In the genomic region with DNA sequence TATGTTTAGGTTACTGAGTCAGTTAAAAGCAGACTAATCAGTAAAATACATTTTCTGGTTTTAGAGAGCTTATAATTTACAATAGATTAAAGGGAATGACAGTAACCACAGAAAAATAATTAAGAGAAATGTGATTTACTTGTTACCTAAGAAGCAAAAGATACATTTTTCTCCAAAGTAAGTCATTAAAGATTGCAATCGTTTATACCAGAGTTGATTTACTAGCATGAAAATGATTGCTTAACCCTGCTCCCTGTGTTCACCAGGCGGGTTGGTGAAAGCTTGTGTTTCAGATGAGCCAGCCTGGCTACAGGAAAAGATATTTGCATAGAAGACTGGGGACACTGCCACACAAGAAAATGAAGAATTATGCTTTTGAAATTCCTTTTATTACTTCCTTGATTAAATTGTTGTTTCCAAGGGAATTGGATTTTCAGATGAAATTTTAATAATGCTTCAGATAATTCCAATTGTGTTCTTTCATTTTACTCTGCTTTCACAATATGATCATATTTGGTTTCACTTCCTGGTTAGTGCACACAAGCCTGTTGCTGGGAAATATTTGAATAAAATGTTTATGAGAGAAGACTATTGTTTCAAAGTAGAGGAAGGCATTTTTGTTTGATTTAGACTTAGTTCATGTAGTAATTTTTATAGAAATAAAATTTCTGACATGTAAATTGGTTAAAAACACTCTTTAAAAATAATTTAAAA, we compare ENCODE assay signal across 8 cellular contexts. TPM values are rescaled to one million over a fixed set of nuclear protein-coding genes. Genes with fewer than 3 reads are reported as not detected.
A peak's percentile ranks its signal among the peaks of the same experiment; 100 is the strongest.
DNase-seq lines count a peak whose midpoint lies in the region; ATAC-seq, FAIRE-seq and TF ChIP-seq lines count a peak whose summit lies in the region.

No MANE protein-coding gene starts in this region.

- no TSS peak for BruUV-seq in Calu3 (replicated peaks; lab: Mats Ljungman, UMichigan)

- TF ChIP-seq POLR2A in stomach (IDR thresholded peaks at IDR 0.05), result no peak

- no peaks in the 10 kb centered on the region for H3K9me3 ChIP-seq in stomach

- no peaks in the 10 kb centered on the region for H3K9me3 Mint-ChIP-seq in Calu3 (ENCODE audit: low read depth, unreplicated experiment)

- peak overlapping the region in 4 of 5 donors; percentile 44 to 80 (median 68) for H3K27ac ChIP-seq in stomach

- CTCF ChIA-PET in Calu3 (lab: Charles Lee), result no interaction called here

- intact Hi-C loops in Calu3 (cut with micrococcal nuclease; ENCODE audit: unreplicated experiment) (loop anchor here (5.0 kb wide), 2 partner anchors 35 to 45 kb away; no protein-coding TSS in a partner anchor), stomach (cut with DNase I; ENCODE audit: low total_unique reads) (no loop called here)

- peak; percentile 35 for FAIRE-seq in RCC 7860 (lab: Jason Lieb, UNC)

- no peaks in the 10 kb centered on the region for H3K36me3 ChIP-seq in stomach

- no peaks in the 10 kb centered on the region for H3K27me3 ChIP-seq in stomach

- H3K4me1 ChIP-seq in stomach, result peaks cover 4 to 82% (median 20%) of the 10 kb centered on the region in 4 donors

- TF ChIP-seq CTCF in Calu3 (IDR thresholded peaks at IDR 0.05; ENCODE audit: unreplicated experiment), result no peak
- TF ChIP-seq CTCF in stomach (IDR thresholded peaks at IDR 0.05), result no peak

- peaks cover 15% of the 10 kb centered on the region for H3K36me3 Mint-ChIP-seq in Calu3 (ENCODE audit: insufficient read depth, unreplicated experiment)

- H3K4me1 Mint-ChIP-seq in Calu3 (ENCODE audit: low read depth, unreplicated experiment), result peaks cover 53% of the 10 kb centered on the region

- TF ChIP-seq EP300 in stomach (IDR thresholded peaks at IDR 0.05), result no peak

- no peak overlapping the region for H3K4me3 ChIP-seq in stomach

- no peaks in the 10 kb centered on the region for H3K27me3 Mint-ChIP-seq in Calu3 (ENCODE audit: unreplicated experiment)

- ATAC-seq in GM19438 (IDR thresholded peaks at IDR 0.05; ENCODE audit: low read depth, unreplicated experiment), result peak; percentile 77
- ATAC-seq in HG03457 (IDR thresholded peaks at IDR 0.05; ENCODE audit: unreplicated experiment), result peak; percentile 54

- WGBS in stomach, 5 donors, result 8 to 18% (median 9%) methylated on average over 2 of the region's 2 CpGs

- peak overlapping the region; percentile 62 for H3K27ac Mint-ChIP-seq in Calu3 (ENCODE audit: unreplicated experiment)

- peak overlapping the region; percentile 39 for H3K4me3 Mint-ChIP-seq in Calu3 (ENCODE audit: low read depth, unreplicated experiment)

- DNase-seq in Calu3 (peak; percentile 40), RCC 7860 (ENCODE audit: low spot score) (no peak), fibroblast of gingiva (ENCODE audit: low read depth) (peak; percentile 75), stomach (no peak), H4 (ENCODE audit: low spot score) (no peak)
- DNase-seq in activated effector memory CD4-positive, alpha-beta T cell treated with anti-CD3 and anti-CD28 coated beads, Interleukin-2, amount 50 U/mL, for 16 hours, result no peak

RNA-seq across cellular contexts. Expression of a gene that starts 28.0 kb away (rescaled TPM):
- total RNA-seq in Calu3 (2022) (42.5 and 42.9 TPM in 2 replicates), stomach (10 to 100 TPM in 4 of 5 donors, 1 to 10 TPM in 1; 1.2 to 27.4 (median 15.2) TPM)
- 1 to 10 TPM; 1.4 to 1.8 (median 1.6) TPM for polyA plus RNA-seq in stomach
- total RNA-seq in H4 (2014; rRNA removed; shearing (Covaris generic)), result 2.4 and 3.1 TPM in 2 replicates

Comparison
In these comparisons a context has a peak if more than half of its experiments do, and no peak if none do; other contexts are left out.
1. DNase-seq: peak in Calu3 (single experiment) and fibroblast of gingiva (single experiment); none in RCC 7860 (single experiment), stomach (single experiment), H4 (single experiment) and activated effector memory CD4-positive, alpha-beta T cell treated with anti-CD3 and anti-CD28 coated beads, Interleukin-2, amount 50 U/mL, for 16 hours (single experiment).